In genomic region chr12:93447555-93448265, GRCh38 we compare ENCODE assay signal across 15 cellular contexts. TPM values are rescaled to one million over a fixed set of nuclear protein-coding genes. Genes with fewer than 3 reads are reported as not detected.
DNase-seq lines count a peak whose midpoint lies in the region; ATAC-seq and TF ChIP-seq lines count a peak whose summit lies in the region.
"Had no signal": no experiment of that assay in that cellular context is flagged by ENCODE, and none has a peak within 500 bp of the region (broad histone marks: within the 10 kb centered on the region; RNA-seq: fewer than 3 reads in every experiment).

No MANE protein-coding gene starts in this region.

- peak overlapping the region; percentile 40 for H3K4me3 Mint-ChIP-seq in activated naive CD8-positive, alpha-beta T cell
- no peak overlapping the region for H3K4me3 Mint-ChIP-seq in activated naive CD8-positive, alpha-beta T cell treated with anti-CD3 and anti-CD28 coated beads for 36 hours
- H3K4me3 Mint-ChIP-seq in activated T-cell treated with anti-CD3 and anti-CD28 coated beads, Interleukin-2, amount 50 U/mL, for 4 hours: peak overlapping the region; percentile 22
- H3K4me3 Mint-ChIP-seq: immature natural killer cell, nephron progenitor cell had no signal

- intact Hi-C loops in lower leg skin (cut with DNase I; ENCODE audit: low total_unique reads): no loop called here

- no peaks in the 10 kb centered on the region for H3K36me3 ChIP-seq in Karpas-422 (ENCODE audit: insufficient read depth, low read length)
- H3K36me3 ChIP-seq: right atrium auricular region had no signal

- no peak overlapping the region for H2AFZ ChIP-seq in Karpas-422 (ENCODE audit: low read length)
- H2AFZ ChIP-seq: GM23248 had no signal

- TF ChIP-seq CTCF in lower leg skin (IDR thresholded peaks at IDR 0.05): no peak

- no peak overlapping the region for H3K9ac ChIP-seq in Karpas-422 (ENCODE audit: low read length)
- H3K9ac ChIP-seq: GM23248 had no signal

- H3K27me3 Mint-ChIP-seq in activated naive CD8-positive, alpha-beta T cell: no peaks in the 10 kb centered on the region
- H3K27me3 Mint-ChIP-seq in activated naive CD8-positive, alpha-beta T cell treated with anti-CD3 and anti-CD28 coated beads for 36 hours: no peaks in the 10 kb centered on the region
- H3K27me3 Mint-ChIP-seq in activated T-cell treated with anti-CD3 and anti-CD28 coated beads, Interleukin-2, amount 50 U/mL, for 4 hours (ENCODE audit: low read depth): no peaks in the 10 kb centered on the region

- ATAC-seq in activated T-cell treated with anti-CD3 and anti-CD28 coated beads, Interleukin-2, amount 50 U/mL, for 4 hours: peak; percentile 72 to 73
- peak; percentile 26 for ATAC-seq in stimulated activated naive CD8-positive, alpha-beta T cell treated with anti-CD3 and anti-CD28 coated beads, Interleukin-15, Interleukin-2, amounts not matched to agents 100 U/mL and 50 U/mL, for 24 hours

- H3K9me3 ChIP-seq in Karpas-422 (ENCODE audit: low read length): no peaks in the 10 kb centered on the region
- H3K9me3 ChIP-seq: right atrium auricular region had no signal

- H3K4me3 ChIP-seq in Karpas-422 (ENCODE audit: low read length) (no peak overlapping the region), lower leg skin (ENCODE audit: low read depth, poor library complexity, severe bottlenecking) (no peak overlapping the region)
- H3K4me3 ChIP-seq: GM23248, right atrium auricular region had no signal

- H3K9me2 ChIP-seq in Karpas-422 (replicated peaks; ENCODE audit: insufficient read depth, low read length): no peaks in the 10 kb centered on the region

- 69 to 73% methylated on average over 4 of the region's 4 CpGs for WGBS in lower leg skin, 2 donors

- H3K36me3 Mint-ChIP-seq in activated naive CD8-positive, alpha-beta T cell: no peaks in the 10 kb centered on the region
- H3K36me3 Mint-ChIP-seq in activated naive CD8-positive, alpha-beta T cell treated with anti-CD3 and anti-CD28 coated beads for 36 hours: no peaks in the 10 kb centered on the region
- H3K36me3 Mint-ChIP-seq in activated T-cell treated with anti-CD3 and anti-CD28 coated beads, Interleukin-2, amount 50 U/mL, for 4 hours (ENCODE audit: insufficient read depth): no peaks in the 10 kb centered on the region
- H3K36me3 Mint-ChIP-seq: immature natural killer cell had no signal

- peaks cover 25% of the 10 kb centered on the region for H3K4me1 Mint-ChIP-seq in activated naive CD8-positive, alpha-beta T cell (ENCODE audit: low read depth)
- peaks cover 26% of the 10 kb centered on the region for H3K4me1 Mint-ChIP-seq in activated naive CD8-positive, alpha-beta T cell treated with anti-CD3 and anti-CD28 coated beads for 36 hours
- H3K4me1 Mint-ChIP-seq in activated T-cell treated with anti-CD3 and anti-CD28 coated beads, Interleukin-2, amount 50 U/mL, for 4 hours (ENCODE audit: low read depth): peaks cover 28% of the 10 kb centered on the region

- peak overlapping the region; percentile 68 for H3K27ac Mint-ChIP-seq in activated naive CD8-positive, alpha-beta T cell
- no peak overlapping the region for H3K27ac Mint-ChIP-seq in activated naive CD8-positive, alpha-beta T cell treated with anti-CD3 and anti-CD28 coated beads for 36 hours
- H3K27ac Mint-ChIP-seq: immature natural killer cell, nephron progenitor cell had no signal

- H3K4me1 ChIP-seq in Karpas-422 (ENCODE audit: low read length): peaks cover 15% of the 10 kb centered on the region

- no peak overlapping the region for H3K4me2 ChIP-seq in Karpas-422 (ENCODE audit: low read depth, low read length, poor library complexity, severe bottlenecking)

- H3K79me2 ChIP-seq in Karpas-422 (ENCODE audit: low read length): no peaks in the 10 kb centered on the region

- H4K20me1 ChIP-seq in Karpas-422 (ENCODE audit: insufficient read depth, low read depth, low read length): no peaks in the 10 kb centered on the region

- no peak overlapping the region for H3K27ac ChIP-seq in Karpas-422 (ENCODE audit: low read length)
- H3K27ac ChIP-seq: GM23248, right atrium auricular region had no signal

- H3K9me3 Mint-ChIP-seq in activated naive CD8-positive, alpha-beta T cell (ENCODE audit: low read depth): no peaks in the 10 kb centered on the region
- no peaks in the 10 kb centered on the region for H3K9me3 Mint-ChIP-seq in activated naive CD8-positive, alpha-beta T cell treated with anti-CD3 and anti-CD28 coated beads for 36 hours
- no peaks in the 10 kb centered on the region for H3K9me3 Mint-ChIP-seq in activated T-cell treated with anti-CD3 and anti-CD28 coated beads, Interleukin-2, amount 50 U/mL, for 4 hours
- H3K9me3 Mint-ChIP-seq: immature natural killer cell had no signal

- DNase-seq in activated naive CD8-positive, alpha-beta T cell treated with anti-CD3 and anti-CD28 coated beads for 36 hours: no peak
- DNase-seq in Karpas-422 (peak; percentile 38), lower leg skin (ENCODE audit: low spot score in 2 of 2) (no peak), T-helper 9 cell (no peak), MV-4-11 (lab: John Stamatoyannopoulos, UW) (no peak)
- DNase-seq in activated T-cell treated with anti-CD3 and anti-CD28 coated beads, Interleukin-2, amount 50 U/mL, for 4 hours: no peak
- DNase-seq in stimulated activated naive CD8-positive, alpha-beta T cell treated with anti-CD3 and anti-CD28 coated beads, Interleukin-15, Interleukin-2, amounts not matched to agents 100 U/mL and 50 U/mL, for 24 hours: no peak
- DNase-seq: AML-193, aorta, GM23248, immature natural killer cell, mammary epithelial cell, nephron progenitor cell had no signal

- no peaks in the 10 kb centered on the region for H3K27me3 ChIP-seq in Karpas-422 (ENCODE audit: low read length)
- H3K27me3 ChIP-seq: right atrium auricular region had no signal

- no peak for TF ChIP-seq POLR2A in lower leg skin (IDR thresholded peaks at IDR 0.05)

RNA-seq across cellular contexts. Expression of gene UBE2N, which starts 6.0 kb away (rescaled TPM):
- 100 to 1,000 TPM; 228 to 235 TPM for total RNA-seq in activated naive CD8-positive, alpha-beta T cell treated with anti-CD3 and anti-CD28 coated beads for 36 hours
- 100 and 124 TPM in 2 replicates for total RNA-seq in Karpas-422 (2014; rRNA removed; shearing (Covaris generic); ENCODE audit: low replicate concordance)
- total RNA-seq in activated T-cell treated with anti-CD3 and anti-CD28 coated beads, Interleukin-2, amount 50 U/mL, for 4 hours: 100 to 1,000 TPM; 237 to 241 (median 237) TPM
- total RNA-seq in lower leg skin: 10 to 100 TPM; 22.5 to 44.8 (median 40.6) TPM

RNA-seq across cellular contexts. Expression of gene MRPL42, which starts 19.6 kb away (rescaled TPM):
- total RNA-seq in activated naive CD8-positive, alpha-beta T cell treated with anti-CD3 and anti-CD28 coated beads for 36 hours: 10 to 100 TPM; 92.4 to 93.4 TPM
- 39.2 and 131 TPM in 2 replicates for total RNA-seq in Karpas-422 (2014; rRNA removed; shearing (Covaris generic); ENCODE audit: low replicate concordance)
- 10 to 100 TPM; 62.9 to 98.8 (median 89.2) TPM for total RNA-seq in activated T-cell treated with anti-CD3 and anti-CD28 coated beads, Interleukin-2, amount 50 U/mL, for 4 hours
- total RNA-seq in lower leg skin: 10 to 100 TPM; 43.9 to 58.4 (median 47.7) TPM
